In the genomic region with DNA sequence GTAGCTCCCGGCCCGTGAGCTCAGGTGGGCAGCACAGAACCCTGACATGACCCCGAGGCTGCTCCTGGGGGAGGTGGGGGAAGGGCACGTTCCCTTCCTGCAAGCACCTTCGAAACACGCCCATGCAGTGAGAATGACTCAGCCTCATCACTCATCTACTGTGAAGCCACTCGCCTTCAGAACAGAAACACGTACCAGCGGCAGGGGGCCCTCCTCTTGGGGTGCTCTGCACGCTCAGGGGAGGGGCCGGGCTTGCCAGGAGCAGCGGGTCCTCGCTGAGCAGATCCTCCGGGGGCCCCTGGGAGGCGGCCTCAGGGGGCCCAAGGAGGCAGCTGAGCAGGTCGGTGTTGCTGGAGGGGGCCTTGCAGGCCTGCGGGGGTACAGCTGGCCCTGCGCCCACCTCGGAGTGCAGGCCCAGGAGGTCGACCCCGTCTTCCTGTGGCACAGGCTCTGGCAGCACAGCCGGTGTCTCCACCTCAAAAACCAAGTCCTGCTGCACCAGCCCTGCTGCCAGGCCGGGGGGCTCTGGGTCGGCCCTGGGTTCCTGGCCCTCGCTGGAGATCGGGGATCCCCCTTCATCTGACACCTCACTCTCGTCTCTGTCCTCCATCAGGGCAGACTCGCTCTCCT, we compare ENCODE assay signal across 25 cellular contexts. TPM values are rescaled to one million over a fixed set of nuclear protein-coding genes. Genes with fewer than 3 reads are reported as not detected.
DNase-seq lines count a peak whose midpoint lies in the region; ATAC-seq and TF ChIP-seq lines count a peak whose summit lies in the region.
"Had no signal": no experiment of that assay in that cellular context is flagged by ENCODE, and none has a peak within 500 bp of the region (broad histone marks: within the 10 kb centered on the region; RNA-seq: fewer than 3 reads in every experiment).

No MANE protein-coding gene starts in this region.

- no peak overlapping the region for H4K91ac ChIP-seq in trophoblast cell (ENCODE audit: low read depth, low read length)

- H3K23ac ChIP-seq in trophoblast cell (ENCODE audit: low read length): no peak overlapping the region

- no peak overlapping the region for H2BK12ac ChIP-seq in trophoblast cell (ENCODE audit: low read length)

- no peak overlapping the region for H3K18ac ChIP-seq in trophoblast cell (ENCODE audit: low read length)

- H3K4me3 Mint-ChIP-seq in activated CD8-positive, alpha-beta T cell treated with anti-CD3 and anti-CD28 coated beads for 36 hours: no peak overlapping the region
- H3K4me3 Mint-ChIP-seq in activated CD8-positive, alpha-beta T cell treated with anti-CD3 and anti-CD28 coated beads, Interleukin-2, amount 10 ng/mL, durations not matched to agents 7 days and 5 days: no peak overlapping the region
- H3K4me3 Mint-ChIP-seq: activated CD8-positive, alpha-beta memory T cell treated with anti-CD3 and anti-CD28 coated beads, Interleukin-2, amount 10 ng/mL, durations not matched to agents 7 days and 5 days; CD4-positive, CD25-positive, alpha-beta regulatory T cell; central memory CD8-positive, alpha-beta T cell; endodermal cell; naive thymus-derived CD4-positive, alpha-beta T cell; stimulated activated naive B cell treated with anti-CD40 and anti-IgM and Interleukin-4, amounts not matched to agents 10 μg/mL and 1 μg/mL and 100 μg/mL, for 72 hours had no signal

- no peak overlapping the region for H3K27ac Mint-ChIP-seq in activated CD8-positive, alpha-beta T cell treated with anti-CD3 and anti-CD28 coated beads for 36 hours
- no peak overlapping the region for H3K27ac Mint-ChIP-seq in activated CD8-positive, alpha-beta T cell treated with anti-CD3 and anti-CD28 coated beads, Interleukin-2, amount 10 ng/mL, durations not matched to agents 7 days and 5 days
- H3K27ac Mint-ChIP-seq: activated CD8-positive, alpha-beta memory T cell treated with anti-CD3 and anti-CD28 coated beads, Interleukin-2, amount 10 ng/mL, durations not matched to agents 7 days and 5 days; endodermal cell had no signal

- no peak overlapping the region for H2AFZ ChIP-seq in trophoblast cell (ENCODE audit: insufficient read depth, low read length, poor library complexity)

- in situ Hi-C loops in brain microvascular endothelial cell (cut with HindIII; ENCODE audit: low pct_ligation_motif_present, low sequenced_read_pairs): no loop called here

- DNase-seq in activated CD8-positive, alpha-beta T cell treated with anti-CD3 and anti-CD28 coated beads for 36 hours: peak; percentile 34
- DNase-seq in activated CD8-positive, alpha-beta T cell treated with anti-CD3 and anti-CD28 coated beads, Interleukin-2, amount 10 ng/mL, durations not matched to agents 7 days and 5 days: no peak
- DNase-seq in brain microvascular endothelial cell (peak; percentile 8), kidney tubule cell (ENCODE audit: low spot score) (peak; percentile 19), GDM1 (lab: John Stamatoyannopoulos, UW) (no peak), trophoblast cell (no peak)
- DNase-seq: activated CD8-positive, alpha-beta memory T cell treated with anti-CD3 and anti-CD28 coated beads, Interleukin-2, amount 10 ng/mL, durations not matched to agents 7 days and 5 days; activated naive CD4-positive, alpha-beta T cell treated with anti-CD3 and anti-CD28 coated beads, Interleukin-2, amount 50 U/mL, for 16 hours; CD4-positive, CD25-positive, alpha-beta regulatory T cell; DND-41; endodermal cell; gastrocnemius medialis; naive thymus-derived CD4-positive, alpha-beta T cell; NCI-H1092 treated with DMSO at 0.1 percent for 48 hours; NCI-H774; small intestine; stimulated activated naive B cell treated with anti-CD40 and anti-IgM and Interleukin-4, amounts not matched to agents 10 μg/mL and 1 μg/mL and 100 μg/mL, for 72 hours had no signal

- H3K79me1 ChIP-seq in trophoblast cell (ENCODE audit: low read length): no peaks in the 10 kb centered on the region

- H3K27me3 ChIP-seq in HUES6 (ENCODE audit: control insufficient read depth, insufficient read depth, low read length) (no peaks in the 10 kb centered on the region), brain microvascular endothelial cell (replicated peaks) (no peaks in the 10 kb centered on the region), trophoblast cell (ENCODE audit: insufficient read depth, low read length) (no peaks in the 10 kb centered on the region)
- H3K27me3 ChIP-seq: gastrocnemius medialis had no signal

- no peak for TF ChIP-seq CTCF in activated CD8-positive, alpha-beta T cell treated with anti-CD3 and anti-CD28 coated beads for 36 hours (IDR thresholded peaks at IDR 0.05)
- no peak for TF ChIP-seq CTCF in brain microvascular endothelial cell (IDR thresholded peaks at IDR 0.05; ENCODE audit: low read depth, low read length, missing control alignments)

- no peaks in the 10 kb centered on the region; the same call in 1 of the 2 replicates for H3K9me3 ChIP-seq in HUES6 (ENCODE audit: control insufficient read depth, insufficient read depth, low read depth, low read length)
- H3K9me3 ChIP-seq in trophoblast cell (ENCODE audit: insufficient read depth, low read depth, low read length): peaks cover 11% of the 10 kb centered on the region
- H3K9me3 ChIP-seq: A549, gastrocnemius medialis had no signal

- no peaks in the 10 kb centered on the region for H3K27me3 Mint-ChIP-seq in activated CD8-positive, alpha-beta T cell treated with anti-CD3 and anti-CD28 coated beads for 36 hours
- H3K27me3 Mint-ChIP-seq in activated CD8-positive, alpha-beta T cell treated with anti-CD3 and anti-CD28 coated beads, Interleukin-2, amount 10 ng/mL, durations not matched to agents 7 days and 5 days (ENCODE audit: low read depth): no peaks in the 10 kb centered on the region
- H3K27me3 Mint-ChIP-seq: activated CD8-positive, alpha-beta memory T cell treated with anti-CD3 and anti-CD28 coated beads, Interleukin-2, amount 10 ng/mL, durations not matched to agents 7 days and 5 days; CD4-positive, CD25-positive, alpha-beta regulatory T cell; central memory CD8-positive, alpha-beta T cell; naive thymus-derived CD4-positive, alpha-beta T cell; stimulated activated naive B cell treated with anti-CD40 and anti-IgM and Interleukin-4, amounts not matched to agents 10 μg/mL and 1 μg/mL and 100 μg/mL, for 72 hours had no signal

- H3K4me1 ChIP-seq in HUES6 (ENCODE audit: control insufficient read depth, insufficient read depth, low read length): no peaks in the 10 kb centered on the region
- no peaks in the 10 kb centered on the region for H3K4me1 ChIP-seq in trophoblast cell (ENCODE audit: control insufficient read depth in 1 of 2, insufficient read depth in 2 of 2, low read length in 2 of 2)
- H3K4me1 ChIP-seq: A549, gastrocnemius medialis had no signal

- no CpG with 5 or more reads among the region's 28 CpGs for WGBS in trophoblast cell (ENCODE audit: extremely low coverage, insufficient coverage, insufficient read length)

- H2BK120ac ChIP-seq in trophoblast cell (ENCODE audit: insufficient read depth, low read length, poor library complexity): no peak overlapping the region

- H3K4me2 ChIP-seq in trophoblast cell (ENCODE audit: low read length): no peak overlapping the region
- H3K4me2 ChIP-seq: A549, KMS-11 had no signal

- no peaks in the 10 kb centered on the region for H3K9me3 Mint-ChIP-seq in activated CD8-positive, alpha-beta T cell treated with anti-CD3 and anti-CD28 coated beads for 36 hours
- H3K9me3 Mint-ChIP-seq in activated CD8-positive, alpha-beta T cell treated with anti-CD3 and anti-CD28 coated beads, Interleukin-2, amount 10 ng/mL, durations not matched to agents 7 days and 5 days (ENCODE audit: insufficient read depth): no peaks in the 10 kb centered on the region
- H3K9me3 Mint-ChIP-seq: CD4-positive, CD25-positive, alpha-beta regulatory T cell; central memory CD8-positive, alpha-beta T cell; endodermal cell; stimulated activated naive B cell treated with anti-CD40 and anti-IgM and Interleukin-4, amounts not matched to agents 10 μg/mL and 1 μg/mL and 100 μg/mL, for 72 hours had no signal

- H4K8ac ChIP-seq in trophoblast cell (ENCODE audit: low read depth, low read length): no peak overlapping the region

- peaks cover 5% of the 10 kb centered on the region for H3K4me1 Mint-ChIP-seq in activated CD8-positive, alpha-beta T cell treated with anti-CD3 and anti-CD28 coated beads for 36 hours (ENCODE audit: low read depth)
- no peaks in the 10 kb centered on the region for H3K4me1 Mint-ChIP-seq in activated CD8-positive, alpha-beta T cell treated with anti-CD3 and anti-CD28 coated beads, Interleukin-2, amount 10 ng/mL, durations not matched to agents 7 days and 5 days (ENCODE audit: low read depth)
- H3K4me1 Mint-ChIP-seq: activated CD8-positive, alpha-beta memory T cell treated with anti-CD3 and anti-CD28 coated beads, Interleukin-2, amount 10 ng/mL, durations not matched to agents 7 days and 5 days; endodermal cell; stimulated activated naive B cell treated with anti-CD40 and anti-IgM and Interleukin-4, amounts not matched to agents 10 μg/mL and 1 μg/mL and 100 μg/mL, for 72 hours had no signal

- no peak overlapping the region for H3K4ac ChIP-seq in trophoblast cell (ENCODE audit: low read depth, low read length)

- no peak overlapping the region for H2BK5ac ChIP-seq in trophoblast cell (ENCODE audit: low read depth, low read length, poor library complexity)

- no peak overlapping the region for H3K14ac ChIP-seq in trophoblast cell (ENCODE audit: low read length)

- peak; percentile 62 for ATAC-seq in activated CD8-positive, alpha-beta T cell treated with anti-CD3 and anti-CD28 coated beads for 36 hours
- no peak for ATAC-seq in activated CD8-positive, alpha-beta T cell treated with anti-CD3 and anti-CD28 coated beads, Interleukin-2, amount 10 ng/mL, durations not matched to agents 7 days and 5 days
- ATAC-seq in GM21367 (IDR thresholded peaks at IDR 0.05; ENCODE audit: unreplicated experiment): no peak
- ATAC-seq: A549; gastrocnemius medialis; naive thymus-derived CD4-positive, alpha-beta T cell; stimulated activated naive B cell treated with anti-CD40 and anti-IgM and Interleukin-4, amounts not matched to agents 10 μg/mL and 1 μg/mL and 100 μg/mL, for 72 hours had no signal

- H3K27ac ChIP-seq in HUES6 (ENCODE audit: low read depth, low read length) (peak overlapping the region; percentile 23; the same call in 1 of the 2 replicates), brain microvascular endothelial cell (no peak overlapping the region), trophoblast cell (ENCODE audit: low read depth, low read length) (no peak overlapping the region)
- H3K27ac ChIP-seq: gastrocnemius medialis, HL-60, KMS-11, VCaP had no signal

- no peak overlapping the region for H3K4me3 ChIP-seq in HUES6 (ENCODE audit: low read depth, low read length)
- H3K4me3 ChIP-seq in brain microvascular endothelial cell (ENCODE audit: low read depth, low read length): no peak overlapping the region
- H3K4me3 ChIP-seq in trophoblast cell (ENCODE audit: low read depth, low read length): no peak overlapping the region
- H3K4me3 ChIP-seq: A549, gastrocnemius medialis, lung had no signal

- no peaks in the 10 kb centered on the region for H3K79me2 ChIP-seq in trophoblast cell (ENCODE audit: control insufficient read depth, insufficient read depth, low read length, poor library complexity)

- H3K36me3 Mint-ChIP-seq in activated CD8-positive, alpha-beta T cell treated with anti-CD3 and anti-CD28 coated beads for 36 hours (ENCODE audit: low read depth): peaks cover 33% of the 10 kb centered on the region
- H3K36me3 Mint-ChIP-seq in activated CD8-positive, alpha-beta T cell treated with anti-CD3 and anti-CD28 coated beads, Interleukin-2, amount 10 ng/mL, durations not matched to agents 7 days and 5 days (ENCODE audit: low read depth): peaks cover 65% of the 10 kb centered on the region

- H3K36me3 ChIP-seq in HUES6 (ENCODE audit: control insufficient read depth, insufficient read depth, low read length) (peaks cover 88% of the 10 kb centered on the region), brain microvascular endothelial cell (replicated peaks) (peaks cover 62% of the 10 kb centered on the region), trophoblast cell (ENCODE audit: control insufficient read depth in 1 of 2, insufficient read depth in 2 of 2, low read length in 2 of 2) (peaks cover 85 to 89% of the 10 kb centered on the region in 2 experiments)

- no peak overlapping the region for H3K9ac ChIP-seq in HUES6 (ENCODE audit: low read length)
- no peak overlapping the region for H3K9ac ChIP-seq in trophoblast cell (ENCODE audit: low read length)
- H3K9ac ChIP-seq: KMS-11 had no signal

- no peak overlapping the region for H4K12ac ChIP-seq in trophoblast cell (ENCODE audit: low read depth, low read length)

- POLR2A ChIA-PET in activated CD8-positive, alpha-beta T cell treated with anti-CD3 and anti-CD28 coated beads for 36 hours (lab: Charles Lee): no interaction called here
- POLR2A ChIA-PET in activated CD8-positive, alpha-beta T cell treated with anti-CD3 and anti-CD28 coated beads, Interleukin-2, amount 10 ng/mL, durations not matched to agents 7 days and 5 days (lab: Charles Lee): no interaction called here

- intact Hi-C loops in activated CD8-positive, alpha-beta T cell treated with anti-CD3 and anti-CD28 coated beads for 36 hours (cut with micrococcal nuclease): no loop called here

- CTCF ChIA-PET in activated CD8-positive, alpha-beta T cell treated with anti-CD3 and anti-CD28 coated beads for 36 hours (lab: Charles Lee): no interaction called here
- CTCF ChIA-PET in activated CD8-positive, alpha-beta T cell treated with anti-CD3 and anti-CD28 coated beads, Interleukin-2, amount 10 ng/mL, durations not matched to agents 7 days and 5 days (lab: Charles Lee): no interaction called here

- no peak overlapping the region for H2AK5ac ChIP-seq in trophoblast cell (ENCODE audit: low read length)

RNA-seq across cellular contexts. Expression of gene CPLX1, which starts 40.9 kb away (rescaled TPM):
- total RNA-seq in activated CD8-positive, alpha-beta T cell treated with anti-CD3 and anti-CD28 coated beads for 36 hours: not detected
- total RNA-seq in activated CD8-positive, alpha-beta T cell treated with anti-CD3 and anti-CD28 coated beads, Interleukin-2, amount 10 ng/mL, durations not matched to agents 7 days and 5 days: under 1 TPM; 0.39 to 0.53 TPM
- 0.67 and 0.78 TPM in 2 replicates for polyA plus RNA-seq in trophoblast cell (2013)

Comparison
In these comparisons a context has a peak if more than half of its experiments do, and no peak if none do; other contexts are left out.
1. DNase-seq: peak in activated CD8-positive, alpha-beta T cell treated with anti-CD3 and anti-CD28 coated beads for 36 hours (single experiment), brain microvascular endothelial cell (single experiment) and kidney tubule cell (single experiment); none in activated CD8-positive, alpha-beta T cell treated with anti-CD3 and anti-CD28 coated beads, Interleukin-2, amount 10 ng/mL, durations not matched to agents 7 days and 5 days (single experiment), GDM1 (single experiment) and trophoblast cell (0 of 2).